In the genomic region with DNA sequence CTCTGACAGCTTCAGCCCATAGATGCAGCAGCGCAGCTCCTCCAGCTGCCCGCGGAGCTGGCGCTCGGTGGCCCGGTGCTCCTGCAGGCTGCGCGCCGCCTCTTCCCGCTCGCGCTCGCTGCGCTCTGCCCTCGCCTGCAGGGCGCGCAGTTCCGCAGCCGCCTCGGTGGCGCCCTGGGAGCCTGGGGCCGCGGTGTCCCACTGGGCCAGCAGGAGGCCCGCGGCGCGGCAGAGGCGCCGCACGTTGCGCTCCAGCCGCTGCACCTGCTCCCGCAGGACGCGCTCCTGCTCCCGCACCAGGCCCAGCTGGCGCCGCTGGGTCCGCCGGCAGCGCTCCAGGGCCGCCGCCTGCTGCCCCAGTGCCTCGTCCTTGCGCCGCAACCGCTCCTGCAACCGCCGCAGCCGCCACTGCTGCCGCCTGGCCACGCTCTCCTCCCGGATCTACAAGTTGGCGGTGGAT, we compare ENCODE assay signal across 15 cellular contexts. TPM values are rescaled to one million over a fixed set of nuclear protein-coding genes. Genes with fewer than 3 reads are reported as not detected.
DNase-seq lines count a peak whose midpoint lies in the region; ATAC-seq, FAIRE-seq and TF ChIP-seq lines count a peak whose summit lies in the region.
"Had no signal": no experiment of that assay in that cellular context is flagged by ENCODE, and none has a peak within 500 bp of the region (broad histone marks: within the 10 kb centered on the region; RNA-seq: fewer than 3 reads in every experiment).

No MANE protein-coding gene starts in this region.

- H3K27ac ChIP-seq in A549 (no peak overlapping the region), mammary epithelial cell (ENCODE audit: insufficient read depth, low read depth, low read length) (no peak overlapping the region), left lung (no peak overlapping the region), ovary (no peak overlapping the region)
- H3K27ac ChIP-seq: right atrium auricular region had no signal

- no peak for TF ChIP-seq RAD21 in A549 (conservative IDR thresholded peaks at IDR 0.05 in 1 of 2, IDR thresholded peaks at IDR 0.05 in 1 of 2)

- H3K9me3 ChIP-seq in A549 (no peaks in the 10 kb centered on the region), mammary epithelial cell (replicated peaks; ENCODE audit: insufficient read depth, low read length) (peaks cover 13% of the 10 kb centered on the region), left lung (no peaks in the 10 kb centered on the region), ovary (no peaks in the 10 kb centered on the region)
- H3K9me3 ChIP-seq: right atrium auricular region had no signal

- in situ Hi-C loops in GM13977 (cut with MboI; ENCODE audit: low pct_unique_long_range_greater_than_20kb, low sequenced_read_pairs, unreplicated experiment), result no loop called here
- in situ Hi-C loops in mammary epithelial cell (cut with MboI; ENCODE audit: low sequenced_read_pairs in 2 of 2), result no loop called here

- FAIRE-seq in A549 (lab: Jason Lieb, UNC), result no peak
- FAIRE-seq: astrocyte had no signal

- H3K36me3 ChIP-seq in mammary epithelial cell (ENCODE audit: insufficient read depth, low read length), result no peaks in the 10 kb centered on the region
- no peaks in the 10 kb centered on the region for H3K36me3 ChIP-seq in left lung
- H3K36me3 ChIP-seq in ovary, result no peaks in the 10 kb centered on the region
- H3K36me3 ChIP-seq: right atrium auricular region had no signal

- intact Hi-C loops in mammary epithelial cell (cut with micrococcal nuclease), result no loop called here
- intact Hi-C loops in left lung (cut with DNase I), result no loop called here
- intact Hi-C loops in ovary (cut with DNase I), result no loop called here

- DNase-seq in A549 (ENCODE audit: low read depth in 1 of 2, low spot score in 1 of 2) (peak; percentile 31 to 45), GM13977 (ENCODE audit: low spot score) (no peak), mammary epithelial cell (peak; percentile 3), left lung (peak; percentile 23 to 73), ovary (no peak), NCI-H524 treated with DMSO at 0.1 percent for 48 hours (lab: John Stamatoyannopoulos, UW) (no peak)
- DNase-seq in activated naive CD4-positive, alpha-beta T cell treated with Interleukin-2 at 50 U/mL for 16 hours, result no peak
- DNase-seq: activated B cell treated with CpG ODN at 0.5 μM for 24 hours, foreskin melanocyte, IMR-90, T-cell had no signal

- TF ChIP-seq POLR2A in A549 (IDR thresholded peaks at IDR 0.05; ENCODE audit: low read length), result no peak
- TF ChIP-seq POLR2A in ovary (IDR thresholded peaks at IDR 0.05), result no peak

- TF ChIP-seq EP300 in A549 (IDR thresholded peaks at IDR 0.05), result no peak
- no peak for TF ChIP-seq EP300 in ovary (IDR thresholded peaks at IDR 0.05)

- no peaks in the 10 kb centered on the region for H4K20me1 ChIP-seq in mammary epithelial cell (ENCODE audit: insufficient read depth, low read length)

- CTCF ChIA-PET in A549 (lab: Yijun Ruan, JAX), result interaction anchor here (0.9 to 4.8 kb wide), 2 partner anchors 10 to 12 kb away, joined by 3 to 19 read pairs; partner anchors contain the start of gene C4orf50
- CTCF ChIA-PET in mammary epithelial cell (lab: Charles Lee; ENCODE audit: low non-redundant PET), result no interaction called here

- TF ChIP-seq CTCF in A549 (IDR thresholded peaks at IDR 0.05), result no peak; the same call in 2 of the 3 replicates
- TF ChIP-seq CTCF in GM13977 (IDR thresholded peaks at IDR 0.05; ENCODE audit: extremely low read depth, insufficient read depth, missing control alignments), result peak; percentile 20
- TF ChIP-seq CTCF in mammary epithelial cell (conservative IDR thresholded peaks at IDR 0.05 in 1 of 2, IDR thresholded peaks at IDR 0.05 in 1 of 2; ENCODE audit: extremely low read depth in 1 of 2, insufficient read depth in 1 of 2, low read depth in 1 of 2, low read length in 2 of 2), result no peak
- no peak for TF ChIP-seq CTCF in left lung (IDR thresholded peaks at IDR 0.05)
- no peak for TF ChIP-seq CTCF in ovary (IDR thresholded peaks at IDR 0.05)

- 0% methylated on average over 1 of the region's 54 CpGs for WGBS in A549 (ENCODE audit: missing lambda C conversion rate)
- 10% methylated on average over 25 of the region's 54 CpGs for WGBS in mammary epithelial cell (ENCODE audit: low coverage, missing lambda C conversion rate)
- 13 to 62% (median 22%) methylated on average over 42 to 54 of the region's 54 CpGs for WGBS in ovary, 3 donors

- H2AFZ ChIP-seq in mammary epithelial cell (ENCODE audit: low read depth, low read length), result no peak overlapping the region

- H3K4me2 ChIP-seq in A549, result peak overlapping the region; percentile 56
- no peak overlapping the region for H3K4me2 ChIP-seq in mammary epithelial cell (ENCODE audit: insufficient read depth, low read depth, low read length)

- H3K27me3 ChIP-seq in mammary epithelial cell (ENCODE audit: insufficient read depth, low read length) (no peaks in the 10 kb centered on the region), left lung (peaks cover 0 to 64% of the 10 kb centered on the region in 2 donors), ovary (no peaks in the 10 kb centered on the region)
- H3K27me3 ChIP-seq: right atrium auricular region had no signal

- ATAC-seq in A549 (peak; percentile 90 to 98), left lung (no peak), SK-N-SH treated with all-trans-retinoic acid at 6 μM for 48 hours (no peak)
- ATAC-seq: T-cell had no signal

- 0 out of 3 replicates have a peak overlapping the region, but pooled peaks have one; percentile 17 for H3K4me3 ChIP-seq in A549
- H3K4me3 ChIP-seq in mammary epithelial cell (replicated peaks in 1 of 3; ENCODE audit: insufficient read depth in 1 of 3, low read depth in 2 of 3, low read length in 3 of 3), result no peak overlapping the region
- H3K4me3 ChIP-seq in left lung, result no peak overlapping the region
- H3K4me3 ChIP-seq in ovary, result no peak overlapping the region
- H3K4me3 ChIP-seq: right atrium auricular region had no signal

- dilution Hi-C loops in mammary epithelial cell (cut with HindIII; ENCODE audit: low sequenced_read_pairs), result no loop called here

- BruUV-seq in mammary epithelial cell (replicated peaks; lab: Mats Ljungman, UMichigan), result no TSS peak

- POLR2A ChIA-PET in A549 (lab: Yijun Ruan, JAX), result no interaction called here

- H3K9ac ChIP-seq in mammary epithelial cell (ENCODE audit: insufficient read depth, low read length), result no peak overlapping the region

- H3K79me2 ChIP-seq in mammary epithelial cell (ENCODE audit: insufficient read depth, low read length), result no peaks in the 10 kb centered on the region

- H3K4me1 ChIP-seq in A549 (no peaks in the 10 kb centered on the region), mammary epithelial cell (ENCODE audit: insufficient read depth, low read length) (no peaks in the 10 kb centered on the region), left lung (no peaks in the 10 kb centered on the region), ovary (ENCODE audit: insufficient read depth) (peaks cover 4% of the 10 kb centered on the region)
- H3K4me1 ChIP-seq: right atrium auricular region had no signal

TF ChIP-seq in A549, 52 proteins besides CTCF, POLR2A, EP300 and RAD21 (continues in another document):
- no peak for TF ChIP-seq HMGXB4 (CRISPR knock-in tag; IDR thresholded peaks at IDR 0.05; ENCODE audit: borderline replicate concordance)

TF ChIP-seq in SK-N-SH treated with all-trans-retinoic acid at 6 μM for 48 hours, 23 proteins besides CTCF, POLR2A, EP300 and RAD21:
- TF ChIP-seq ESRRG (CRISPR knock-in tag; IDR thresholded peaks at IDR 0.05), result no peak
- TF ChIP-seq TOX (CRISPR knock-in tag; IDR thresholded peaks at IDR 0.05; ENCODE audit: borderline replicate concordance), result no peak
TF ChIP-seq in SK-N-SH treated with all-trans-retinoic acid at 6 μM for 48 hours: peak in this region for 0.

RNA-seq across cellular contexts. Expression of gene C4orf50, which starts 10.1 kb away (rescaled TPM):
- polyA plus RNA-seq in A549 (2011; rRNA removed), result not detected in 2 replicates
- polyA plus RNA-seq in A549 (2012; cell fraction: cytosol; rRNA removed), result not detected in 2 replicates
- not detected in 2 replicates for polyA plus RNA-seq in A549 (2012; cell fraction: nucleus; rRNA removed)
- polyA plus RNA-seq in A549 (2017; fragmentation: RNase III; extraction: RNeasy Plus Mini Kit Qiagen cat#74134 plus additional on column Dnase treatment), result not detected in 3 replicates
- not detected in 2 replicates for polyA minus RNA-seq in A549 (2011; rRNA and poly(A)+ RNA removed)
- not detected for total RNA-seq in mammary epithelial cell
- not detected for polyA plus RNA-seq in mammary epithelial cell
- not detected for polyA minus RNA-seq in mammary epithelial cell
- total RNA-seq in left lung, result under 1 TPM; 0.03 to 0.10 TPM
- under 1 TPM; 0.10 to 0.35 (median 0.12) TPM for total RNA-seq in ovary
- polyA plus RNA-seq in ovary, result under 1 TPM; 0.04 to 0.10 TPM
- total RNA-seq: activated B cell treated with CpG ODN at 0.5 μM for 24 hours, chondrocyte, IMR-90, right atrium auricular region had no signal
- polyA plus RNA-seq: IMR-90 had no signal

Comparison
In these comparisons a context has a peak if more than half of its experiments do, and no peak if none do; other contexts are left out.
1. ATAC-seq: peak in A549 (2 of 2); none in left lung (single experiment) and SK-N-SH treated with all-trans-retinoic acid at 6 μM for 48 hours (single experiment).
2. DNase-seq: peak in A549 (2 of 2), mammary epithelial cell (single experiment) and left lung (2 of 2); none in GM13977 (single experiment), ovary (0 of 5), NCI-H524 treated with DMSO at 0.1 percent for 48 hours (single experiment) and activated naive CD4-positive, alpha-beta T cell treated with Interleukin-2 at 50 U/mL for 16 hours (single experiment).